28 cellular contexts compared by ENCODE assay signal in the genomic region with DNA sequence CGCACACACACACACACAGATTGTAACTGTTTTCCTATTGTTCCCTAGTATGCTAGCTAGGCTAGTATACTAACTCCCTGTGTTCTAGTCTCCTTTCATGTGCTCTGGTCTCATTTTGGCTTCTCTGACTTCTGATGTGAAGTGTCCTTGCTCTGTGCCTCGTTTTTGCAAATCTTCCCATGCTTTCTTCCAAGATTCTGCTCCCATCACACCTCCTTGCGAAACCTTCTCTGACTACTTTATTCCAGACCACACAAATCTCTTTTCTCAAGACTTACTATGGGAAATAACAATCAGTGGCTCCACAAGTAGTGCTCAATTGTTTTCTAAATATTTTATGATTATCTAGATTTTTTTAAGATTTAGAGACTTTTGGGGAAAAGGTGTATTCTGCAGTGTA. TPM values are rescaled to one million over a fixed set of nuclear protein-coding genes. Genes with fewer than 3 reads are reported as not detected.
DNase-seq lines count a peak whose midpoint lies in the region; ATAC-seq and TF ChIP-seq lines count a peak whose summit lies in the region.
"Had no signal": no experiment of that assay in that cellular context is flagged by ENCODE, and none has a peak within 500 bp of the region (broad histone marks: within the 10 kb centered on the region; RNA-seq: fewer than 3 reads in every experiment).

No MANE protein-coding gene starts in this region.

- H3K27ac Mint-ChIP-seq in naive thymus-derived CD8-positive, alpha-beta T cell = no peak overlapping the region
- H3K27ac Mint-ChIP-seq: activated CD8-positive, alpha-beta T cell treated with anti-CD3 and anti-CD28 coated beads, Interleukin-2, amount 10 ng/mL, durations not matched to agents 7 days and 5 days; activated naive CD8-positive, alpha-beta T cell treated with anti-CD3 and anti-CD28 coated beads, Interleukin-2, amount 10 ng/mL, durations not matched to agents 7 days and 5 days; CD4-positive, CD25-positive, alpha-beta regulatory T cell; GM23338 had no signal

- H3K4me3 ChIP-seq in DND-41 (ENCODE audit: low read depth in 1 of 2, low read length in 2 of 2) (no peak overlapping the region), cardiac fibroblast (replicated peaks in 1 of 2; ENCODE audit: low read depth in 2 of 2, low read length in 2 of 2) (no peak overlapping the region), subcutaneous abdominal adipose tissue (ENCODE audit: low read depth in 1 of 5, low read length in 5 of 5) (peak overlapping the region in 1 of 5 donors; percentile 15), mesendoderm (ENCODE audit: low read length) (no peak overlapping the region)
- H3K4me3 ChIP-seq: GM23338, lower lobe of right lung, Peyer's patch, skin epidermis had no signal

- peaks cover 0 to 10% (median 0%) of the 10 kb centered on the region in 3 donors for H3K36me3 Mint-ChIP-seq in naive thymus-derived CD8-positive, alpha-beta T cell
- H3K36me3 Mint-ChIP-seq: activated naive CD8-positive, alpha-beta T cell treated with anti-CD3 and anti-CD28 coated beads, Interleukin-2, amount 10 ng/mL, durations not matched to agents 7 days and 5 days; CD4-positive, CD25-positive, alpha-beta regulatory T cell had no signal

- peaks cover 42 to 67% (median 60%) of the 10 kb centered on the region in 5 donors for H3K27me3 Mint-ChIP-seq in naive thymus-derived CD8-positive, alpha-beta T cell

- POLR2A ChIA-PET in naive thymus-derived CD8-positive, alpha-beta T cell (lab: Charles Lee) = no interaction called here

- H3K4me2 ChIP-seq in DND-41 (ENCODE audit: insufficient read depth, low read length) (no peak overlapping the region), mesendoderm (ENCODE audit: low read length) (no peak overlapping the region)
- H3K4me2 ChIP-seq: GM23338, KMS-11 had no signal

- H3K4me1 ChIP-seq in DND-41 (ENCODE audit: insufficient read depth, low read length) (peaks cover 5% of the 10 kb centered on the region; the same call in 1 of the 2 replicates), subcutaneous abdominal adipose tissue (ENCODE audit: control insufficient read depth in 5 of 5, insufficient read depth in 5 of 5, low read length in 5 of 5) (peaks cover 0 to 26% (median 4%) of the 10 kb centered on the region in 5 donors), mesendoderm (ENCODE audit: control insufficient read depth, low read depth, low read length) (no peaks in the 10 kb centered on the region)
- H3K4me1 ChIP-seq: lower lobe of right lung, Peyer's patch had no signal

- H3K4ac ChIP-seq in mesendoderm (ENCODE audit: low read depth, low read length) = no peak overlapping the region

- no CpG with 5 or more reads among the region's 3 CpGs for WGBS in mesendoderm (ENCODE audit: extremely low coverage, insufficient coverage, low lambda C conversion rate)

- H3K9me3 ChIP-seq in DND-41 (ENCODE audit: insufficient read depth, low read length, severe bottlenecking) = no peaks in the 10 kb centered on the region
- no peaks in the 10 kb centered on the region for H3K9me3 ChIP-seq in subcutaneous abdominal adipose tissue (ENCODE audit: control insufficient read depth in 5 of 5, low read length in 5 of 5)
- H3K9me3 ChIP-seq: lower lobe of right lung, Peyer's patch had no signal

- H2BK5ac ChIP-seq in mesendoderm (ENCODE audit: low read length) = no peak overlapping the region

- H2AFZ ChIP-seq in DND-41 (ENCODE audit: low read depth, low read length) = peak overlapping the region; percentile 50; the same call in 1 of the 2 replicates
- H2AFZ ChIP-seq: GM23338 had no signal

- H4K8ac ChIP-seq in mesendoderm (ENCODE audit: low read depth, low read length) = no peak overlapping the region

- no peaks in the 10 kb centered on the region for H3K79me1 ChIP-seq in mesendoderm (ENCODE audit: low read length)

- H3K79me2 ChIP-seq in DND-41 (ENCODE audit: insufficient read depth, low read length) (no peaks in the 10 kb centered on the region), mesendoderm (ENCODE audit: control insufficient read depth, insufficient read depth, low read length) (no peaks in the 10 kb centered on the region)

- no peak for DNase-seq in DND-41
- DNase-seq in cardiac fibroblast (ENCODE audit: low read depth in 2 of 2) = peak; percentile 58 to 71
- peak; percentile 58 for DNase-seq in iris pigment epithelial cell (ENCODE audit: low read depth)
- DNase-seq in NOMO-1 treated with DMSO at 0.1 percent for 48 hours (lab: John Stamatoyannopoulos, UW; ENCODE audit: unreplicated experiment) = no peak
- no peak for DNase-seq in naive thymus-derived CD8-positive, alpha-beta T cell
- no peak for DNase-seq in mesendoderm
- DNase-seq: activated CD4-positive, CD25-positive, alpha-beta regulatory T cell treated with anti-CD3 and anti-CD28 coated beads, Interleukin-2, amount 50 U/mL, for 72 hours; activated CD8-positive, alpha-beta T cell treated with anti-CD3 and anti-CD28 coated beads, Interleukin-2, amount 10 ng/mL, durations not matched to agents 7 days and 5 days; activated effector memory CD4-positive, alpha-beta T cell treated with Interleukin-2 at 50 U/mL for 16 hours; activated naive CD8-positive, alpha-beta T cell treated with anti-CD3 and anti-CD28 coated beads, Interleukin-2, amount 10 ng/mL, durations not matched to agents 7 days and 5 days; activated T-cell treated with anti-CD3 and anti-CD28 coated beads for 4 hours; CD4-positive, CD25-positive, alpha-beta regulatory T cell; effector CD8-positive, alpha-beta T cell; erythroblast; glutamatergic neuron; lower lobe of right lung; NCI-H146; NCI-H2171 treated with DMSO at 0.1 percent for 48 hours; NCI-H526; Peyer's patch; stimulated activated CD4-positive, alpha-beta T cell treated with anti-CD3 and anti-CD28 coated beads, Interleukin-1b, Interleukin-23, amount 100 ng/mL, for 48 hours; substantia nigra had no signal

- peaks cover 0 to 8% (median under 1%) of the 10 kb centered on the region in 4 donors for H3K4me1 Mint-ChIP-seq in naive thymus-derived CD8-positive, alpha-beta T cell

- H3K18ac ChIP-seq in mesendoderm (ENCODE audit: low read length) = no peak overlapping the region

- no peak overlapping the region for H2BK120ac ChIP-seq in mesendoderm (ENCODE audit: low read depth, low read length)

- H3K9ac ChIP-seq in DND-41 (ENCODE audit: low read depth, low read length) (no peak overlapping the region), subcutaneous abdominal adipose tissue (ENCODE audit: low read length in 5 of 5) (peak overlapping the region in 1 of 5 donors; percentile 6), mesendoderm (ENCODE audit: low read length) (no peak overlapping the region)
- H3K9ac ChIP-seq: KMS-11 had no signal

- no peak overlapping the region for H4K5ac ChIP-seq in mesendoderm (ENCODE audit: low read length)

- no peak overlapping the region for H2AK5ac ChIP-seq in mesendoderm (ENCODE audit: low read length)

- no peaks in the 10 kb centered on the region for H4K20me1 ChIP-seq in DND-41 (ENCODE audit: insufficient read depth, low read length)

- H2BK15ac ChIP-seq in mesendoderm (replicated peaks; ENCODE audit: low read depth) = no peak overlapping the region

- H3K23ac ChIP-seq in mesendoderm (ENCODE audit: low read length) = no peak overlapping the region

- H3K27ac ChIP-seq in DND-41 (ENCODE audit: low read length) (no peak overlapping the region), subcutaneous abdominal adipose tissue (ENCODE audit: low read depth, low read length) (peak overlapping the region; percentile 12), mesendoderm (ENCODE audit: low read depth, low read length) (no peak overlapping the region)
- H3K27ac ChIP-seq: KMS-11, lower lobe of right lung, Peyer's patch had no signal

- peaks cover 0 to 2% (median 0%) of the 10 kb centered on the region in 9 donors for H3K9me3 Mint-ChIP-seq in naive thymus-derived CD8-positive, alpha-beta T cell
- H3K9me3 Mint-ChIP-seq: activated naive CD8-positive, alpha-beta T cell treated with anti-CD3 and anti-CD28 coated beads, Interleukin-2, amount 10 ng/mL, durations not matched to agents 7 days and 5 days; GM23338 had no signal

- no peak overlapping the region for H3K56ac ChIP-seq in mesendoderm (ENCODE audit: low read length)

- H3K27me3 ChIP-seq in DND-41 (ENCODE audit: insufficient read depth, low read length, poor library complexity) (no peaks in the 10 kb centered on the region), subcutaneous abdominal adipose tissue (ENCODE audit: control insufficient read depth in 5 of 5, insufficient read depth in 4 of 5, low read length in 5 of 5) (peaks cover 8 to 31% (median 18%) of the 10 kb centered on the region in 5 donors), mesendoderm (ENCODE audit: insufficient read depth, low read length, poor library complexity) (peaks cover 19% of the 10 kb centered on the region)

- H3K36me3 ChIP-seq in DND-41 (ENCODE audit: insufficient read depth, low read length) = no peaks in the 10 kb centered on the region
- H3K36me3 ChIP-seq in subcutaneous abdominal adipose tissue (ENCODE audit: control insufficient read depth in 5 of 5, insufficient read depth in 5 of 5, low read length in 5 of 5) = no peaks in the 10 kb centered on the region
- no peaks in the 10 kb centered on the region for H3K36me3 ChIP-seq in mesendoderm (ENCODE audit: control insufficient read depth, insufficient read depth, low read length)
- H3K36me3 ChIP-seq: lower lobe of right lung, Peyer's patch had no signal

- no peak for TF ChIP-seq CTCF in DND-41 (IDR thresholded peaks at IDR 0.05; ENCODE audit: borderline replicate concordance, extremely low read depth, low read length, poor library complexity, severe bottlenecking)
- no peak for TF ChIP-seq CTCF in cardiac fibroblast (IDR thresholded peaks at IDR 0.05; ENCODE audit: low read depth, low read length)

- ATAC-seq in DND-41 (ENCODE audit: insufficient read depth, low read depth) = no peak
- ATAC-seq in GM21423 (IDR thresholded peaks at IDR 0.05; ENCODE audit: unreplicated experiment) = no peak
- ATAC-seq in naive thymus-derived CD8-positive, alpha-beta T cell = no peak
- ATAC-seq: activated CD8-positive, alpha-beta T cell treated with anti-CD3 and anti-CD28 coated beads, Interleukin-2, amount 10 ng/mL, durations not matched to agents 7 days and 5 days; GM23338; lower lobe of right lung had no signal

- H3K4me3 Mint-ChIP-seq in naive thymus-derived CD8-positive, alpha-beta T cell = no peak overlapping the region
- H3K4me3 Mint-ChIP-seq: activated CD8-positive, alpha-beta T cell treated with anti-CD3 and anti-CD28 coated beads, Interleukin-2, amount 10 ng/mL, durations not matched to agents 7 days and 5 days; activated naive CD8-positive, alpha-beta T cell treated with anti-CD3 and anti-CD28 coated beads, Interleukin-2, amount 10 ng/mL, durations not matched to agents 7 days and 5 days; CD4-positive, CD25-positive, alpha-beta regulatory T cell; GM23338 had no signal

RNA-seq across cellular contexts. Expression of a gene that starts 10.3 kb away (rescaled TPM):
- total RNA-seq in naive thymus-derived CD8-positive, alpha-beta T cell = not detected
- polyA plus RNA-seq in naive thymus-derived CD8-positive, alpha-beta T cell = not detected
- polyA plus RNA-seq in mesendoderm (2013, experiment 1 of 2) = 0.08 TPM
- polyA plus RNA-seq in mesendoderm (2013, experiment 2 of 2) = 0.14 TPM
- total RNA-seq: activated CD8-positive, alpha-beta T cell treated with anti-CD3 and anti-CD28 coated beads, Interleukin-2, amount 10 ng/mL, durations not matched to agents 7 days and 5 days; activated naive CD8-positive, alpha-beta T cell treated with anti-CD3 and anti-CD28 coated beads, Interleukin-2, amount 10 ng/mL, durations not matched to agents 7 days and 5 days; CD4-positive, CD25-positive, alpha-beta regulatory T cell; GM23338; T-helper 1 cell treated with Interleukin-12 subunit alpha and Interleukin-12 subunit beta and Interleukin-4 antibody, amounts not matched to agents 30 ng/mL and 1 ng/mL, for 36 hours had no signal

Comparison
In these comparisons a context has a peak if more than half of its experiments do, and no peak if none do; other contexts are left out.
1. DNase-seq: peak in cardiac fibroblast (2 of 2) and iris pigment epithelial cell (single experiment); none in DND-41 (single experiment), NOMO-1 treated with DMSO at 0.1 percent for 48 hours (single experiment), naive thymus-derived CD8-positive, alpha-beta T cell (0 of 10) and mesendoderm (single experiment).